ENCODE assay signal across 27 cellular contexts in genomic region chr3:117750674-117751073, GRCh38.
"Had no signal": no experiment of that assay in that cellular context is flagged by ENCODE, and none has a peak within 500 bp of the region (broad histone marks: within the 10 kb centered on the region; RNA-seq: fewer than 3 reads in every experiment).

No MANE protein-coding gene starts in this region.

- DNase-seq: effector CD8-positive, alpha-beta T cell; endodermal cell; foreskin fibroblast; gastrocnemius medialis; head of caudate nucleus; mucosa of descending colon; naive B cell; occipital lobe; ovary; posterior cingulate gyrus; psoas muscle; right cardiac atrium; sigmoid colon; stimulated activated CD4-positive, alpha-beta T cell treated with anti-CD3 and anti-CD28 coated beads, Interleukin-4, amount 100 ng/mL, for 4 hours; stimulated activated naive CD8-positive, alpha-beta T cell treated with anti-CD3 and anti-CD28 coated beads, Interleukin-15, Interleukin-2, amounts not matched to agents 100 U/mL and 50 U/mL, for 24 hours; substantia nigra; upper lobe of left lung had no signal

- H3K9me3 ChIP-seq: gastrocnemius medialis, mucosa of descending colon, ovary, psoas muscle, sigmoid colon, thoracic aorta, tibial nerve, upper lobe of left lung had no signal

- H3K4me3 Mint-ChIP-seq: endodermal cell; memory B cell; mesothelial cell of epicardium; naive B cell; nephron; stimulated activated memory B cell treated with anti-CD40 and anti-IgM and Interleukin-4, amounts not matched to agents 10 μg/mL and 1 μg/mL and 100 μg/mL, for 72 hours had no signal

- H3K36me3 ChIP-seq: gastrocnemius medialis, ovary, sigmoid colon, thoracic aorta, tibial nerve, upper lobe of left lung had no signal

- H3K4me3 ChIP-seq: gastrocnemius medialis, lung, mucosa of descending colon, ovary, psoas muscle, sigmoid colon, thoracic aorta, tibial nerve, upper lobe of left lung had no signal

- H3K4me1 Mint-ChIP-seq: memory B cell; naive B cell; stimulated activated memory B cell treated with anti-CD40 and anti-IgM and Interleukin-4, amounts not matched to agents 10 μg/mL and 1 μg/mL and 100 μg/mL, for 72 hours had no signal

- H3K27ac Mint-ChIP-seq: endodermal cell; memory B cell; mesothelial cell of epicardium; naive B cell; nephron; stimulated activated memory B cell treated with anti-CD40 and anti-IgM and Interleukin-4, amounts not matched to agents 10 μg/mL and 1 μg/mL and 100 μg/mL, for 72 hours had no signal

- H3K36me3 Mint-ChIP-seq: memory B cell; mesothelial cell of epicardium; naive B cell; stimulated activated memory B cell treated with anti-CD40 and anti-IgM and Interleukin-4, amounts not matched to agents 10 μg/mL and 1 μg/mL and 100 μg/mL, for 72 hours had no signal

- H3K27me3 Mint-ChIP-seq: stimulated activated memory B cell treated with anti-CD40 and anti-IgM and Interleukin-4, amounts not matched to agents 10 μg/mL and 1 μg/mL and 100 μg/mL, for 72 hours had no signal

- H3K27me3 ChIP-seq: gastrocnemius medialis, ovary, sigmoid colon, tibial nerve, upper lobe of left lung had no signal

- H3K4me1 ChIP-seq: gastrocnemius medialis, psoas muscle, sigmoid colon, upper lobe of left lung had no signal

- H3K9me3 Mint-ChIP-seq: endodermal cell, mesothelial cell of epicardium had no signal

- H3K27ac ChIP-seq: epithelial cell of prostate, gastrocnemius medialis, ovary, psoas muscle, sigmoid colon, thoracic aorta, tibial nerve, upper lobe of left lung had no signal

- ATAC-seq: esophagus mucosa; gastrocnemius medialis; left lobe of liver; mucosa of descending colon; psoas muscle; right cardiac atrium; stimulated activated memory B cell treated with anti-CD40 and anti-IgM and Interleukin-4, amounts not matched to agents 10 μg/mL and 1 μg/mL and 100 μg/mL, for 72 hours; stimulated activated naive CD8-positive, alpha-beta T cell treated with anti-CD3 and anti-CD28 coated beads, Interleukin-15, Interleukin-2, amounts not matched to agents 100 U/mL and 50 U/mL, for 24 hours had no signal
